In the genomic region with DNA sequence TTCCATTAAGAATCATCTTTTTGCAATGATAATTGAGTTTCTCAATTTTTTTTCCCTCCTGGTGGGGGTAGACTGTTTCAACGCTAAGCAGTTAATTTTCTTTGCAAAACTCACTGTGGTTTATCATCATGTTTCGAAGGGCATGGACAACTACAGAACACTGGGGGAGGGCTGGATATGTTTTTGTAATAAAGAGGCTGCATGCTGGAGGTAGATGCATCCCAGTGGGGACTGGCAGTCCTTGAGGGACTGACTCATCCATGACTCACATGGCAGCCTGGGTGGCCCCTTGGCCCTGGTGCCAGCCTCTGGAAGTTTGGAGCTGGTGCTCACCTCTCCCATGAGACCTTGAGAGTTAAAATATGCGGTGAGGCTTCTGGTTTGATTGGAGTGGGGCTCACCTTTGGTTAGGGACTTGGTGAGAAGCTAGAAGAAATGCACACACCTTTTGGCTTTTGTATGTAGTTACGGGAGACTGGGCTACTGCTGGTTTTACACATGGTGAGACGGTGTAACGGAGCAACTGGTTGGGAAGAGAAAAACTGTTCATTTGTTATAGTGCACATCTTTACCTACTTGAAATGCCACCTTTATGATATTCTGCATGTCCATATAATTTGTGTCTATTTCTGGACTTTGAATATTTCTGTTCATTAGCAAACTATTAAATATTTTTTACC, we compare ENCODE assay signal across 9 cellular contexts. TPM values are rescaled to one million over a fixed set of nuclear protein-coding genes. Genes with fewer than 3 reads are reported as not detected.
DNase-seq lines count a peak whose midpoint lies in the region; ATAC-seq, FAIRE-seq and TF ChIP-seq lines count a peak whose summit lies in the region.
"Had no signal": no experiment of that assay in that cellular context is flagged by ENCODE, and none has a peak within 500 bp of the region (broad histone marks: within the 10 kb centered on the region; RNA-seq: fewer than 3 reads in every experiment).

No MANE protein-coding gene starts in this region.

- H3K36me3 ChIP-seq in RWPE2 (ENCODE audit: low read depth), result no peaks in the 10 kb centered on the region
- H3K36me3 ChIP-seq: BLaER1 had no signal

- H3K9me3 ChIP-seq in RWPE2 (ENCODE audit: severe bottlenecking), result no peaks in the 10 kb centered on the region
- H3K9me3 ChIP-seq: BLaER1 had no signal

- H3K27me3 ChIP-seq in RWPE2 (ENCODE audit: insufficient read depth, poor library complexity, severe bottlenecking), result no peaks in the 10 kb centered on the region
- H3K27me3 ChIP-seq: BLaER1 had no signal

- no peaks in the 10 kb centered on the region for H3K4me1 Mint-ChIP-seq in activated CD8-positive, alpha-beta T cell treated with anti-CD3 and anti-CD28 coated beads for 36 hours (ENCODE audit: low read depth)
- no peaks in the 10 kb centered on the region for H3K4me1 Mint-ChIP-seq in activated CD8-positive, alpha-beta T cell treated with anti-CD3 and anti-CD28 coated beads, Interleukin-2, amount 10 ng/mL, durations not matched to agents 7 days and 5 days (ENCODE audit: low read depth)
- H3K4me1 Mint-ChIP-seq in stimulated activated effector memory CD8-positive, alpha-beta T cell treated with anti-CD3 and anti-CD28 coated beads, Interleukin-12 subunit alpha, Interleukin-12 subunit beta, amount 100 ng/mL, for 72 hours, result no peaks in the 10 kb centered on the region

- peak overlapping the region; percentile 39 for H3K27ac ChIP-seq in RWPE2 (ENCODE audit: poor library complexity, severe bottlenecking)
- H3K27ac ChIP-seq: BLaER1 had no signal

- H3K4me3 ChIP-seq in RWPE2 (ENCODE audit: severe bottlenecking) (no peak overlapping the region), fibroblast of pulmonary artery (replicated peaks; ENCODE audit: low read depth, low read length) (no peak overlapping the region)
- H3K4me3 ChIP-seq: BLaER1 had no signal

- H3K27me3 Mint-ChIP-seq in activated CD8-positive, alpha-beta T cell treated with anti-CD3 and anti-CD28 coated beads for 36 hours, result no peaks in the 10 kb centered on the region
- no peaks in the 10 kb centered on the region for H3K27me3 Mint-ChIP-seq in activated CD8-positive, alpha-beta T cell treated with anti-CD3 and anti-CD28 coated beads, Interleukin-2, amount 10 ng/mL, durations not matched to agents 7 days and 5 days (ENCODE audit: low read depth)

- ATAC-seq in activated CD8-positive, alpha-beta T cell treated with anti-CD3 and anti-CD28 coated beads for 36 hours, result no peak
- ATAC-seq in activated CD8-positive, alpha-beta T cell treated with anti-CD3 and anti-CD28 coated beads, Interleukin-2, amount 10 ng/mL, durations not matched to agents 7 days and 5 days, result no peak
- ATAC-seq in RWPE2 (ENCODE audit: low read depth) (peak; percentile 95), GM19328 (IDR thresholded peaks at IDR 0.05; ENCODE audit: unreplicated experiment) (no peak), GM18858 (IDR thresholded peaks at IDR 0.05; ENCODE audit: unreplicated experiment) (no peak)
- peak; percentile 56 for ATAC-seq in stimulated activated effector memory CD8-positive, alpha-beta T cell treated with anti-CD3 and anti-CD28 coated beads, Interleukin-12 subunit alpha, Interleukin-12 subunit beta, amount 100 ng/mL, for 72 hours

- intact Hi-C loops in activated CD8-positive, alpha-beta T cell treated with anti-CD3 and anti-CD28 coated beads for 36 hours (cut with micrococcal nuclease), result no loop called here

- FAIRE-seq in D721Med (lab: Jason Lieb, UNC), result no peak

- no peak overlapping the region for H3K4me3 Mint-ChIP-seq in activated CD8-positive, alpha-beta T cell treated with anti-CD3 and anti-CD28 coated beads for 36 hours
- no peak overlapping the region for H3K4me3 Mint-ChIP-seq in activated CD8-positive, alpha-beta T cell treated with anti-CD3 and anti-CD28 coated beads, Interleukin-2, amount 10 ng/mL, durations not matched to agents 7 days and 5 days
- H3K4me3 Mint-ChIP-seq in stimulated activated effector memory CD8-positive, alpha-beta T cell treated with anti-CD3 and anti-CD28 coated beads, Interleukin-12 subunit alpha, Interleukin-12 subunit beta, amount 100 ng/mL, for 72 hours, result no peak overlapping the region

- no peak overlapping the region for H3K27ac Mint-ChIP-seq in activated CD8-positive, alpha-beta T cell treated with anti-CD3 and anti-CD28 coated beads for 36 hours
- H3K27ac Mint-ChIP-seq in activated CD8-positive, alpha-beta T cell treated with anti-CD3 and anti-CD28 coated beads, Interleukin-2, amount 10 ng/mL, durations not matched to agents 7 days and 5 days, result no peak overlapping the region
- H3K27ac Mint-ChIP-seq in stimulated activated effector memory CD8-positive, alpha-beta T cell treated with anti-CD3 and anti-CD28 coated beads, Interleukin-12 subunit alpha, Interleukin-12 subunit beta, amount 100 ng/mL, for 72 hours, result no peak overlapping the region

- peak; percentile 9 for DNase-seq in activated CD8-positive, alpha-beta T cell treated with anti-CD3 and anti-CD28 coated beads for 36 hours
- DNase-seq in activated CD8-positive, alpha-beta T cell treated with anti-CD3 and anti-CD28 coated beads, Interleukin-2, amount 10 ng/mL, durations not matched to agents 7 days and 5 days, result no peak
- DNase-seq in RWPE2 (ENCODE audit: low spot score) (peak; percentile 89), fibroblast of pulmonary artery (ENCODE audit: low read depth) (peak; percentile 84), D721Med (ENCODE audit: insufficient read length, low spot score) (no peak)
- no peak for DNase-seq in stimulated activated effector memory CD8-positive, alpha-beta T cell treated with anti-CD3 and anti-CD28 coated beads, Interleukin-12 subunit alpha, Interleukin-12 subunit beta, amount 100 ng/mL, for 72 hours (ENCODE audit: low spot score in 2 of 2)

- no peaks in the 10 kb centered on the region for H3K9me3 Mint-ChIP-seq in activated CD8-positive, alpha-beta T cell treated with anti-CD3 and anti-CD28 coated beads for 36 hours
- no peaks in the 10 kb centered on the region for H3K9me3 Mint-ChIP-seq in activated CD8-positive, alpha-beta T cell treated with anti-CD3 and anti-CD28 coated beads, Interleukin-2, amount 10 ng/mL, durations not matched to agents 7 days and 5 days (ENCODE audit: insufficient read depth)
- no peaks in the 10 kb centered on the region for H3K9me3 Mint-ChIP-seq in stimulated activated effector memory CD8-positive, alpha-beta T cell treated with anti-CD3 and anti-CD28 coated beads, Interleukin-12 subunit alpha, Interleukin-12 subunit beta, amount 100 ng/mL, for 72 hours

- peaks cover 25% of the 10 kb centered on the region for H3K4me1 ChIP-seq in RWPE2 (ENCODE audit: insufficient read depth, poor library complexity, severe bottlenecking)
- H3K4me1 ChIP-seq: BLaER1 had no signal

- CTCF ChIA-PET in activated CD8-positive, alpha-beta T cell treated with anti-CD3 and anti-CD28 coated beads for 36 hours (lab: Charles Lee), result no interaction called here
- CTCF ChIA-PET in activated CD8-positive, alpha-beta T cell treated with anti-CD3 and anti-CD28 coated beads, Interleukin-2, amount 10 ng/mL, durations not matched to agents 7 days and 5 days (lab: Charles Lee), result no interaction called here

- no peak for TF ChIP-seq CTCF in activated CD8-positive, alpha-beta T cell treated with anti-CD3 and anti-CD28 coated beads for 36 hours (IDR thresholded peaks at IDR 0.05)
- TF ChIP-seq CTCF in RWPE2 (IDR thresholded peaks at IDR 0.05; ENCODE audit: poor library complexity, severe bottlenecking) (no peak), fibroblast of pulmonary artery (IDR thresholded peaks at IDR 0.05; ENCODE audit: low read length, missing control alignments) (no peak), D721Med (IDR thresholded peaks at IDR 0.05; ENCODE audit: insufficient read depth, missing control alignments) (no peak)

- POLR2A ChIA-PET in activated CD8-positive, alpha-beta T cell treated with anti-CD3 and anti-CD28 coated beads for 36 hours (lab: Charles Lee), result no interaction called here
- POLR2A ChIA-PET in activated CD8-positive, alpha-beta T cell treated with anti-CD3 and anti-CD28 coated beads, Interleukin-2, amount 10 ng/mL, durations not matched to agents 7 days and 5 days (lab: Charles Lee), result no interaction called here

- H3K36me3 Mint-ChIP-seq in activated CD8-positive, alpha-beta T cell treated with anti-CD3 and anti-CD28 coated beads for 36 hours (ENCODE audit: low read depth), result no peaks in the 10 kb centered on the region
- H3K36me3 Mint-ChIP-seq in activated CD8-positive, alpha-beta T cell treated with anti-CD3 and anti-CD28 coated beads, Interleukin-2, amount 10 ng/mL, durations not matched to agents 7 days and 5 days (ENCODE audit: low read depth), result no peaks in the 10 kb centered on the region
- no peaks in the 10 kb centered on the region for H3K36me3 Mint-ChIP-seq in stimulated activated effector memory CD8-positive, alpha-beta T cell treated with anti-CD3 and anti-CD28 coated beads, Interleukin-12 subunit alpha, Interleukin-12 subunit beta, amount 100 ng/mL, for 72 hours

RNA-seq across cellular contexts. Expression of a gene that starts 31.4 kb away (rescaled TPM):
- total RNA-seq in activated CD8-positive, alpha-beta T cell treated with anti-CD3 and anti-CD28 coated beads for 36 hours, result 1 to 10 TPM; 5.6 to 7.1 TPM
- total RNA-seq in activated CD8-positive, alpha-beta T cell treated with anti-CD3 and anti-CD28 coated beads, Interleukin-2, amount 10 ng/mL, durations not matched to agents 7 days and 5 days, result 1 to 10 TPM; 2.9 to 4.5 TPM

Comparison
In these comparisons a context has a peak if more than half of its experiments do, and no peak if none do; other contexts are left out.
1. DNase-seq: peak in activated CD8-positive, alpha-beta T cell treated with anti-CD3 and anti-CD28 coated beads for 36 hours (single experiment), RWPE2 (single experiment) and fibroblast of pulmonary artery (single experiment); none in activated CD8-positive, alpha-beta T cell treated with anti-CD3 and anti-CD28 coated beads, Interleukin-2, amount 10 ng/mL, durations not matched to agents 7 days and 5 days (single experiment), stimulated activated effector memory CD8-positive, alpha-beta T cell treated with anti-CD3 and anti-CD28 coated beads, Interleukin-12 subunit alpha, Interleukin-12 subunit beta, amount 100 ng/mL, for 72 hours (0 of 2) and D721Med (single experiment).
2. ATAC-seq: peak in RWPE2 (single experiment) and stimulated activated effector memory CD8-positive, alpha-beta T cell treated with anti-CD3 and anti-CD28 coated beads, Interleukin-12 subunit alpha, Interleukin-12 subunit beta, amount 100 ng/mL, for 72 hours (single experiment); none in activated CD8-positive, alpha-beta T cell treated with anti-CD3 and anti-CD28 coated beads for 36 hours (single experiment), activated CD8-positive, alpha-beta T cell treated with anti-CD3 and anti-CD28 coated beads, Interleukin-2, amount 10 ng/mL, durations not matched to agents 7 days and 5 days (single experiment), GM19328 (single experiment) and GM18858 (single experiment).